29 cellular contexts compared by ENCODE assay signal in the genomic region with DNA sequence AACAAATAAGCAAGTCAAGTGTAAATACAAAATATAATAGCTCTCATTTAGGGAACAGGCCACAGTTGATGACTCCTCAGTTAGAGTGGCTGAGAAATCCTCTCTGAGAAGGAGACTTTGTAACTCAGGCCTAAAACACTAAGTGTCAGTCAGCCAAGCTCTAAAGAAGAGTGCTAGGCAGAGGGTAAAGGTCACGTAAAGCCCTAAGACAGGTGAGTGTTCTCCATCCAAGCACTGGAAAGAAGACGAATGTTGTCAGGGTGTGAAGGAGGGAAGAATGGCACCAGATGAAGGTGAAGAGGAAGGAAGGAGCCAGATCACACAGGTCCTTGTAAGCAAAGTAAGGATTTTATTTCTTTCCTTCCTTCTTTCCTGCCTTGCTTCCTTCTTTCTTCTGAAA. TPM values are rescaled to one million over a fixed set of nuclear protein-coding genes. Genes with fewer than 3 reads are reported as not detected.
"Had no signal": no experiment of that assay in that cellular context is flagged by ENCODE, and none has a peak within 500 bp of the region (broad histone marks: within the 10 kb centered on the region; RNA-seq: fewer than 3 reads in every experiment).

No MANE protein-coding gene starts in this region.

- H3K27ac Mint-ChIP-seq: mesothelial cell of epicardium; naive thymus-derived CD4-positive, alpha-beta T cell; nephron progenitor cell; neural progenitor cell; progenitor cell of endocrine pancreas; stimulated activated naive B cell treated with anti-CD40 and anti-IgM and Interleukin-4, amounts not matched to agents 10 μg/mL and 1 μg/mL and 100 μg/mL, for 72 hours had no signal

- H3K9ac ChIP-seq: neural progenitor cell had no signal

- H3K79me2 ChIP-seq: hepatocyte had no signal

- H3K4me3 ChIP-seq: heart right ventricle, hepatocyte, lower lobe of right lung, neural progenitor cell, ovary, right atrium auricular region, right lobe of liver, stomach, testis, thyroid gland, transverse colon, upper lobe of right lung had no signal

- H3K9me3 Mint-ChIP-seq: mesothelial cell of epicardium; naive thymus-derived CD4-positive, alpha-beta T cell; nephron progenitor cell; neural progenitor cell; stimulated activated naive B cell treated with anti-CD40 and anti-IgM and Interleukin-4, amounts not matched to agents 10 μg/mL and 1 μg/mL and 100 μg/mL, for 72 hours had no signal

- H3K27ac ChIP-seq: heart right ventricle, hepatocyte, lower lobe of right lung, neural progenitor cell, ovary, right atrium auricular region, right lobe of liver, stomach, testis, thyroid gland, transverse colon, upper lobe of right lung had no signal

- ATAC-seq: heart right ventricle; left lobe of liver; lower lobe of right lung; naive thymus-derived CD4-positive, alpha-beta T cell; right lobe of liver; stimulated activated naive B cell treated with anti-CD40 and anti-IgM and Interleukin-4, amounts not matched to agents 10 μg/mL and 1 μg/mL and 100 μg/mL, for 72 hours; stimulated activated naive CD8-positive, alpha-beta T cell treated with anti-CD3 and anti-CD28 coated beads, Interleukin-15, Interleukin-2, amounts not matched to agents 100 U/mL and 50 U/mL, for 24 hours; upper lobe of right lung had no signal

- H3K4me1 ChIP-seq: heart right ventricle, lower lobe of right lung, right atrium auricular region, right lobe of liver, testis, upper lobe of right lung had no signal

- H3K9me3 ChIP-seq: heart right ventricle, lower lobe of right lung, ovary, right atrium auricular region, right lobe of liver, stomach, testis, thyroid gland, transverse colon, upper lobe of right lung had no signal

- H3K4me3 Mint-ChIP-seq: mesothelial cell of epicardium; naive thymus-derived CD4-positive, alpha-beta T cell; nephron progenitor cell; neural progenitor cell; stimulated activated naive B cell treated with anti-CD40 and anti-IgM and Interleukin-4, amounts not matched to agents 10 μg/mL and 1 μg/mL and 100 μg/mL, for 72 hours had no signal

- H3K27me3 ChIP-seq: hepatocyte, neural progenitor cell, ovary, right atrium auricular region, right lobe of liver, stomach, testis, thyroid gland had no signal

- H3K4me1 Mint-ChIP-seq: nephron progenitor cell had no signal

- H3K36me3 ChIP-seq: heart right ventricle, lower lobe of right lung, neural progenitor cell, ovary, right atrium auricular region, right lobe of liver, stomach, thyroid gland, transverse colon, upper lobe of right lung had no signal

- H3K4me2 ChIP-seq: hepatocyte, neural progenitor cell had no signal

- DNase-seq: heart right ventricle; islet precursor cell; lower lobe of right lung; mammary epithelial cell; mesenchymal stem cell; naive thymus-derived CD4-positive, alpha-beta T cell; nephron progenitor cell; ovary; right lobe of liver; stimulated activated CD4-positive, alpha-beta T cell treated with anti-CD3 and anti-CD28 coated beads, Interleukin-12 subunit alpha, Interleukin-12 subunit beta, amount 100 ng/mL, for 4 hours; stimulated activated CD4-positive, alpha-beta T cell treated with anti-CD3 and anti-CD28 coated beads, Interleukin-15, amount 100 ng/mL, for 24 hours; stimulated activated CD4-positive, alpha-beta T cell treated with anti-CD3 and anti-CD28 coated beads, Interleukin-2, amount 100 ng/mL, for 24 hours; stimulated activated CD4-positive, alpha-beta T cell treated with anti-CD3 and anti-CD28 coated beads, Interleukin-4, amount 100 ng/mL, for 1 hour; stimulated activated naive B cell treated with anti-CD40 and anti-IgM and Interleukin-4, amounts not matched to agents 10 μg/mL and 1 μg/mL and 100 μg/mL, for 72 hours; stimulated activated naive CD8-positive, alpha-beta T cell treated with anti-CD3 and anti-CD28 coated beads, Interleukin-15, Interleukin-2, amounts not matched to agents 100 U/mL and 50 U/mL, for 24 hours; stomach; testis; thyroid gland; transverse colon; upper lobe of right lung had no signal

- H2AFZ ChIP-seq: hepatocyte, neural progenitor cell had no signal

- H3K36me3 Mint-ChIP-seq: mesothelial cell of epicardium; naive thymus-derived CD4-positive, alpha-beta T cell; neural progenitor cell; stimulated activated naive B cell treated with anti-CD40 and anti-IgM and Interleukin-4, amounts not matched to agents 10 μg/mL and 1 μg/mL and 100 μg/mL, for 72 hours had no signal

RNA-seq across cellular contexts. Expression of a gene that starts 24.3 kb away (rescaled TPM):
- total RNA-seq: kidney epithelial cell, left lobe of liver, mesothelial cell of epicardium, progenitor cell of endocrine pancreas, pulmonary artery endothelial cell, renal cortical epithelial cell, right atrium auricular region had no signal
- polyA plus RNA-seq: mammary epithelial cell had no signal

RNA-seq across cellular contexts. Expression of a gene that starts 43.8 kb away (rescaled TPM):
- total RNA-seq: naive thymus-derived CD4-positive, alpha-beta T cell; pulmonary artery endothelial cell had no signal
- polyA plus RNA-seq: naive thymus-derived CD4-positive, alpha-beta T cell had no signal
